Comparison of ENCODE assay signal across 3 cellular contexts in the genomic region with DNA sequence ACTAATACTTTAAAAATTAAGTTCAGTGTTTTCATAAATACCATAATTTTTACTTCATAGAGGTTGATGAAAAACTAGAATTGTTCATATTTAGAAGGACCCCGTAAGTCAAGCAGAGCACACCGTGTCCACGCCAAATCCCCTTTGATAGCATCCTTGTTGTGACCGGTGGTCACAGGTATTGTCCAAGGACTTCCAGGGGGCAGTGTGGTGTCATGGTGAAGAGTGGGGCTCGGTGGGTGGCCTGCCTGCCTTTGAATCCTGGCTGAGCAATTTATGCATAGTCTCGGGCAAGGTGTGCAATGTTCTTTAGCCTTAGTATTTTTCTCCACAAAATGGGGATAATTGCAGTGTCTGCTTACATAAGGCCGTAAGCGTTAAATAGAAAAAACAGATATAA.
TF ChIP-seq lines count a peak whose summit lies in the region.

No MANE protein-coding gene starts in this region.

TF ChIP-seq in A549, 52 proteins besides CTCF, POLR2A, EP300 and RAD21 (continued from another document):
- no peak for TF ChIP-seq ZSCAN20 (CRISPR knock-in tag; IDR thresholded peaks at IDR 0.05)
- no peak for TF ChIP-seq GATA3 (IDR thresholded peaks at IDR 0.05; ENCODE audit: borderline replicate concordance)
- TF ChIP-seq, protein P1, sequence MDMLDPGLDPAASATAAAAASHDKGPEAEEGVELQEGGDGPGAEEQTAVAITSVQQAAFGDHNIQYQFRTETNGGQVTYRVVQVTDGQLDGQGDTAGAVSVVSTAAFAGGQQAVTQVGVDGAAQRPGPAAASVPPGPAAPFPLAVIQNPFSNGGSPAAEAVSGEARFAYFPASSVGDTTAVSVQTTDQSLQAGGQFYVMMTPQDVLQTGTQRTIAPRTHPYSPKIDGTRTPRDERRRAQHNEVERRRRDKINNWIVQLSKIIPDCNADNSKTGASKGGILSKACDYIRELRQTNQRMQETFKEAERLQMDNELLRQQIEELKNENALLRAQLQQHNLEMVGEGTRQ (IDR thresholded peaks at IDR 0.05), result no peak
- TF ChIP-seq, protein P2, sequence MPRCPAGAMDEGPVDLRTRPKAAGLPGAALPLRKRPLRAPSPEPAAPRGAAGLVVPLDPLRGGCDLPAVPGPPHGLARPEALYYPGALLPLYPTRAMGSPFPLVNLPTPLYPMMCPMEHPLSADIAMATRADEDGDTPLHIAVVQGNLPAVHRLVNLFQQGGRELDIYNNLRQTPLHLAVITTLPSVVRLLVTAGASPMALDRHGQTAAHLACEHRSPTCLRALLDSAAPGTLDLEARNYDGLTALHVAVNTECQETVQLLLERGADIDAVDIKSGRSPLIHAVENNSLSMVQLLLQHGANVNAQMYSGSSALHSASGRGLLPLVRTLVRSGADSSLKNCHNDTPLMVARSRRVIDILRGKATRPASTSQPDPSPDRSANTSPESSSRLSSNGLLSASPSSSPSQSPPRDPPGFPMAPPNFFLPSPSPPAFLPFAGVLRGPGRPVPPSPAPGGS (IDR thresholded peaks at IDR 0.05), result no peak
- no peak for TF ChIP-seq JUNB (IDR thresholded peaks at IDR 0.05)
- TF ChIP-seq, protein P3, sequence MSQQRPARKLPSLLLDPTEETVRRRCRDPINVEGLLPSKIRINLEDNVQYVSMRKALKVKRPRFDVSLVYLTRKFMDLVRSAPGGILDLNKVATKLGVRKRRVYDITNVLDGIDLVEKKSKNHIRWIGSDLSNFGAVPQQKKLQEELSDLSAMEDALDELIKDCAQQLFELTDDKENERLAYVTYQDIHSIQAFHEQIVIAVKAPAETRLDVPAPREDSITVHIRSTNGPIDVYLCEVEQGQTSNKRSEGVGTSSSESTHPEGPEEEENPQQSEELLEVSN (IDR thresholded peaks at IDR 0.05; ENCODE audit: borderline replicate concordance, low read depth), result no peak
- TF ChIP-seq, protein P4, sequence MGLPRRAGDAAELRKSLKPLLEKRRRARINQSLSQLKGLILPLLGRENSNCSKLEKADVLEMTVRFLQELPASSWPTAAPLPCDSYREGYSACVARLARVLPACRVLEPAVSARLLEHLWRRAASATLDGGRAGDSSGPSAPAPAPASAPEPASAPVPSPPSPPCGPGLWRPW (IDR thresholded peaks at IDR 0.05), result no peak
- no peak for TF ChIP-seq FOSL2 (IDR thresholded peaks at IDR 0.05)
- TF ChIP-seq FOSL2 (CRISPR knock-in tag; IDR thresholded peaks at IDR 0.05), result no peak
TF ChIP-seq in A549: peak in this region for 0.

TF ChIP-seq in GM23338, 12 proteins besides CTCF, POLR2A, EP300 and RAD21 (continues in another document):
- TF ChIP-seq, protein P5, sequence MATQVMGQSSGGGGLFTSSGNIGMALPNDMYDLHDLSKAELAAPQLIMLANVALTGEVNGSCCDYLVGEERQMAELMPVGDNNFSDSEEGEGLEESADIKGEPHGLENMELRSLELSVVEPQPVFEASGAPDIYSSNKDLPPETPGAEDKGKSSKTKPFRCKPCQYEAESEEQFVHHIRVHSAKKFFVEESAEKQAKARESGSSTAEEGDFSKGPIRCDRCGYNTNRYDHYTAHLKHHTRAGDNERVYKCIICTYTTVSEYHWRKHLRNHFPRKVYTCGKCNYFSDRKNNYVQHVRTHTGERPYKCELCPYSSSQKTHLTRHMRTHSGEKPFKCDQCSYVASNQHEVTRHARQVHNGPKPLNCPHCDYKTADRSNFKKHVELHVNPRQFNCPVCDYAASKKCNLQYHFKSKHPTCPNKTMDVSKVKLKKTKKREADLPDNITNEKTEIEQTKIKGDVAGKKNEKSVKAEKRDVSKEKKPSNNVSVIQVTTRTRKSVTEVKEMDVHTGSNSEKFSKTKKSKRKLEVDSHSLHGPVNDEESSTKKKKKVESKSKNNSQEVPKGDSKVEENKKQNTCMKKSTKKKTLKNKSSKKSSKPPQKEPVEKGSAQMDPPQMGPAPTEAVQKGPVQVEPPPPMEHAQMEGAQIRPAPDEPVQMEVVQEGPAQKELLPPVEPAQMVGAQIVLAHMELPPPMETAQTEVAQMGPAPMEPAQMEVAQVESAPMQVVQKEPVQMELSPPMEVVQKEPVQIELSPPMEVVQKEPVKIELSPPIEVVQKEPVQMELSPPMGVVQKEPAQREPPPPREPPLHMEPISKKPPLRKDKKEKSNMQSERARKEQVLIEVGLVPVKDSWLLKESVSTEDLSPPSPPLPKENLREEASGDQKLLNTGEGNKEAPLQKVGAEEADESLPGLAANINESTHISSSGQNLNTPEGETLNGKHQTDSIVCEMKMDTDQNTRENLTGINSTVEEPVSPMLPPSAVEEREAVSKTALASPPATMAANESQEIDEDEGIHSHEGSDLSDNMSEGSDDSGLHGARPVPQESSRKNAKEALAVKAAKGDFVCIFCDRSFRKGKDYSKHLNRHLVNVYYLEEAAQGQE (IDR thresholded peaks at IDR 0.05; ENCODE audit: unreplicated experiment), result no peak
- TF ChIP-seq EZH2 (IDR thresholded peaks at IDR 0.05; ENCODE audit: low read depth, unreplicated experiment) (no peak), POLR2AphosphoS5 (IDR thresholded peaks at IDR 0.05; ENCODE audit: low read depth) (no peak), CREB1 (CRISPR knock-in tag; IDR thresholded peaks at IDR 0.05; ENCODE audit: low read depth) (no peak), STAT1 (IDR thresholded peaks at IDR 0.05; ENCODE audit: unreplicated experiment) (no peak), ZNF114 (CRISPR knock-in tag; IDR thresholded peaks at IDR 0.05) (no peak), EZH2phosphoT487 (IDR thresholded peaks at IDR 0.05; ENCODE audit: unreplicated experiment) (no peak), JUNB (IDR thresholded peaks at IDR 0.05; ENCODE audit: unreplicated experiment) (no peak), NANOG (IDR thresholded peaks at IDR 0.05; ENCODE audit: borderline replicate concordance) (no peak), ZNF331 (CRISPR knock-in tag; IDR thresholded peaks at IDR 0.05; ENCODE audit: low read depth) (no peak)
- TF ChIP-seq, protein P6, sequence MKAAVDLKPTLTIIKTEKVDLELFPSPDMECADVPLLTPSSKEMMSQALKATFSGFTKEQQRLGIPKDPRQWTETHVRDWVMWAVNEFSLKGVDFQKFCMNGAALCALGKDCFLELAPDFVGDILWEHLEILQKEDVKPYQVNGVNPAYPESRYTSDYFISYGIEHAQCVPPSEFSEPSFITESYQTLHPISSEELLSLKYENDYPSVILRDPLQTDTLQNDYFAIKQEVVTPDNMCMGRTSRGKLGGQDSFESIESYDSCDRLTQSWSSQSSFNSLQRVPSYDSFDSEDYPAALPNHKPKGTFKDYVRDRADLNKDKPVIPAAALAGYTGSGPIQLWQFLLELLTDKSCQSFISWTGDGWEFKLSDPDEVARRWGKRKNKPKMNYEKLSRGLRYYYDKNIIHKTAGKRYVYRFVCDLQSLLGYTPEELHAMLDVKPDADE (IDR thresholded peaks at IDR 0.05), result no peak

TF ChIP-seq in endothelial cell of umbilical vein, 7 proteins besides CTCF, POLR2A, EP300 and RAD21 (continued from another document):
- TF ChIP-seq EZH2 (IDR thresholded peaks at IDR 0.05; ENCODE audit: borderline replicate concordance, low read depth, low read length, severe bottlenecking), result no peak
TF ChIP-seq in endothelial cell of umbilical vein: peak in this region for 0.
